ENCODE assay signal across 18 cellular contexts in genomic region chr12:125089626-125090025, GRCh38. TPM values are rescaled to one million over a fixed set of nuclear protein-coding genes. Genes with fewer than 3 reads are reported as not detected.
A peak's percentile ranks its signal among the peaks of the same experiment; 100 is the strongest.
DNase-seq lines count a peak whose midpoint lies in the region; ATAC-seq, FAIRE-seq and TF ChIP-seq lines count a peak whose summit lies in the region.
"Had no signal": no experiment of that assay in that cellular context is flagged by ENCODE, and none has a peak within 500 bp of the region (broad histone marks: within the 10 kb centered on the region; RNA-seq: fewer than 3 reads in every experiment).

No MANE protein-coding gene starts in this region.

- H3K79me1 ChIP-seq in IMR-90 (ENCODE audit: low read depth in 1 of 2, low read length in 2 of 2): peaks cover 0 to 8% of the 10 kb centered on the region in 2 experiments; a peak in 3 of 4 replicates

- H3K27me3 ChIP-seq in HepG2 (ENCODE audit: control insufficient read depth in 1 of 2, insufficient read depth in 2 of 2, low read length in 2 of 2) (no peaks in the 10 kb centered on the region), right lobe of liver (no peaks in the 10 kb centered on the region), IMR-90 (ENCODE audit: control insufficient read depth, insufficient read depth, low read length) (no peaks in the 10 kb centered on the region)
- H3K27me3 ChIP-seq: BE2C; BLaER1 treated with 17β-estradiol and CSF1 and Interleukin-3, amounts not matched to agents 10 nM and 100 nM had no signal

- intact Hi-C loops in HepG2 (cut with micrococcal nuclease; ENCODE audit: unreplicated experiment) (no loop called here), right lobe of liver (cut with DNase I) (no loop called here), IMR-90 (cut with micrococcal nuclease) (no loop called here)

- no peak for ATAC-seq in HepG2
- ATAC-seq in right lobe of liver: no peak
- no peak for ATAC-seq in IMR-90 (ENCODE audit: low read depth)
- ATAC-seq: GM23338 had no signal

- no peak overlapping the region for H3K27ac ChIP-seq in HepG2 (ENCODE audit: extremely low read length, insufficient read depth, low read length)
- no peak overlapping the region for H3K27ac ChIP-seq in right lobe of liver
- H3K27ac ChIP-seq in IMR-90 (ENCODE audit: insufficient read depth, low read length): no peak overlapping the region
- H3K27ac ChIP-seq: 22Rv1; BLaER1 treated with 17β-estradiol and CSF1 and Interleukin-3, amounts not matched to agents 10 nM and 100 nM had no signal

- H2BK15ac ChIP-seq in IMR-90 (ENCODE audit: low read depth, low read length): no peak overlapping the region

- 98% methylated on average over 1 of the region's 1 CpG for WGBS in HepG2 (ENCODE audit: low lambda C conversion rate)
- 92% methylated on average over 1 of the region's 1 CpG for WGBS in right lobe of liver (ENCODE audit: insufficient coverage, low coverage, low lambda C conversion rate, missing lambda C conversion rate)
- WGBS in IMR-90 (ENCODE audit: extremely low coverage in 2 of 2, insufficient read length in 1 of 2), 2 experiments: 100% methylated on average over 1 of the region's 1 CpG

- H3K56ac ChIP-seq in IMR-90 (ENCODE audit: extremely low read depth, insufficient read depth, low read length): no peak overlapping the region

- H2AFZ ChIP-seq in HepG2 (ENCODE audit: low read length) (no peak overlapping the region), IMR-90 (replicated peaks; ENCODE audit: low read length, poor library complexity) (no peak overlapping the region)
- H2AFZ ChIP-seq: GM23338 had no signal

- no peak overlapping the region for H3K4ac ChIP-seq in IMR-90 (ENCODE audit: low read depth, low read length)

- TF ChIP-seq POLR2A in HepG2 (IDR thresholded peaks at IDR 0.05; ENCODE audit: insufficient read depth in 1 of 2, low read depth in 2 of 2, low read length in 2 of 2) (no peak), right lobe of liver (IDR thresholded peaks at IDR 0.05) (no peak), IMR-90 (IDR thresholded peaks at IDR 0.05; ENCODE audit: low read depth, low read length) (no peak)

- no peak overlapping the region for H3K4me2 ChIP-seq in HepG2 (ENCODE audit: low read depth, low read length)
- no peak overlapping the region for H3K4me2 ChIP-seq in IMR-90 (ENCODE audit: low read depth, low read length)
- H3K4me2 ChIP-seq: BLaER1 treated with 17β-estradiol and CSF1 and Interleukin-3, amounts not matched to agents 10 nM and 100 nM; GM23338 had no signal

- no peaks in the 10 kb centered on the region for H3K9me3 ChIP-seq in HepG2 (ENCODE audit: low read length)
- H3K9me3 ChIP-seq in right lobe of liver: no peaks in the 10 kb centered on the region
- no peaks in the 10 kb centered on the region for H3K9me3 ChIP-seq in IMR-90 (ENCODE audit: control insufficient read depth, insufficient read depth, low read length)
- H3K9me3 ChIP-seq: BE2C, HAP-1 had no signal

- H3K23ac ChIP-seq in IMR-90 (ENCODE audit: low read depth, low read length): no peak overlapping the region

- no peak overlapping the region for H2AK9ac ChIP-seq in IMR-90 (replicated peaks; ENCODE audit: low read depth, low read length, poor library complexity)

- H3K18ac ChIP-seq in IMR-90 (ENCODE audit: low read depth, low read length): no peak overlapping the region

- dilution Hi-C loops in IMR-90 (cut with HindIII; ENCODE audit: low sequenced_read_pairs, unreplicated experiment): no loop called here

- H4K8ac ChIP-seq in IMR-90 (ENCODE audit: low read depth in 2 of 2, low read length in 2 of 2): no peak overlapping the region

- DNase-seq in HepG2 (ENCODE audit: low spot score) (no peak), right lobe of liver (no peak), IMR-90 (no peak), epidermal melanocyte (ENCODE audit: insufficient read length, low spot score) (peak; percentile 1), ACHN (no peak), NCI-H510A (lab: John Stamatoyannopoulos, UW) (no peak)
- DNase-seq: AML-193; BE2C; CD4-positive, alpha-beta T cell; DMS53; DMS79 treated with DMSO at 0.1 percent for 48 hours had no signal

- no peaks in the 10 kb centered on the region for H3K79me2 ChIP-seq in HepG2 (ENCODE audit: insufficient read depth, low read length)

- H3K14ac ChIP-seq in IMR-90 (replicated peaks; ENCODE audit: low read depth, low read length): no peak overlapping the region

- FAIRE-seq in HepG2 (lab: Jason Lieb, UNC): no peak
- FAIRE-seq: A204.1, GM12892, H54 had no signal

- no peak overlapping the region for H2BK20ac ChIP-seq in IMR-90 (ENCODE audit: low read depth, low read length)

- in situ Hi-C loops in HepG2 (cut with HindIII; ENCODE audit: extremely low pct_ligation_motif_present, low pct_unique_long_range_greater_than_20kb) (no loop called here), IMR-90 (cut with MboI; ENCODE audit: low sequenced_read_pairs) (no loop called here), ACHN (cut with HindIII; ENCODE audit: low pct_ligation_motif_present, low pct_unique_long_range_greater_than_20kb, low sequenced_read_pairs) (no loop called here)

- no peak overlapping the region for H2AK5ac ChIP-seq in IMR-90 (ENCODE audit: low read depth, low read length)

- peak overlapping the region; percentile 7 for H2BK5ac ChIP-seq in IMR-90 (ENCODE audit: low read depth, low read length, poor library complexity, severe bottlenecking)

- BruUV-seq in HepG2 (replicated peaks; lab: Mats Ljungman, UMichigan) (no TSS peak), IMR-90 (replicated peaks; lab: Mats Ljungman, UMichigan) (no TSS peak)

- TF ChIP-seq EP300 in HepG2 (IDR thresholded peaks at IDR 0.05; ENCODE audit: low read depth in 2 of 2, low read length in 2 of 2): no peak
- no peak for TF ChIP-seq EP300 in HepG2 (CRISPR knock-in tag; IDR thresholded peaks at IDR 0.05; ENCODE audit: borderline replicate concordance)

- no peak for TF ChIP-seq CTCF in HepG2 (CRISPR knock-in tag; IDR thresholded peaks at IDR 0.05)
- no peak for TF ChIP-seq CTCF in right lobe of liver (IDR thresholded peaks at IDR 0.05)
- TF ChIP-seq CTCF in IMR-90 (conservative IDR thresholded peaks at IDR 0.05; ENCODE audit: low read depth, low read length): no peak

- TF ChIP-seq RAD21 in HepG2 (CRISPR knock-in tag; IDR thresholded peaks at IDR 0.05) (no peak), IMR-90 (IDR thresholded peaks at IDR 0.05; ENCODE audit: low read length) (no peak)

- peaks cover 12% of the 10 kb centered on the region for H3K9me1 ChIP-seq in IMR-90 (ENCODE audit: insufficient read depth, low read length)

- no peak overlapping the region for H2BK120ac ChIP-seq in IMR-90 (ENCODE audit: low read depth, low read length)

- H3K4me3 ChIP-seq in HepG2 (replicated peaks in 1 of 3; ENCODE audit: insufficient read depth in 1 of 3, low read depth in 2 of 3, low read length in 3 of 3): no peak overlapping the region
- H3K4me3 ChIP-seq in right lobe of liver: no peak overlapping the region
- no peak overlapping the region for H3K4me3 ChIP-seq in IMR-90 (ENCODE audit: insufficient read depth, low read depth, low read length)
- H3K4me3 ChIP-seq: BLaER1 treated with 17β-estradiol and CSF1 and Interleukin-3, amounts not matched to agents 10 nM and 100 nM; GM23338; HAP-1 had no signal

- H4K20me1 ChIP-seq in HepG2 (ENCODE audit: insufficient read depth, low read length): no peaks in the 10 kb centered on the region
- H4K20me1 ChIP-seq in IMR-90 (ENCODE audit: insufficient read depth, low read length): peaks cover 3% of the 10 kb centered on the region; the same call in 1 of the 2 replicates

- H3K4me1 ChIP-seq in HepG2 (ENCODE audit: insufficient read depth, low read length) (peaks cover 43% of the 10 kb centered on the region), right lobe of liver (peaks cover 0 to 2% (median 0%) of the 10 kb centered on the region in 4 donors), IMR-90 (ENCODE audit: control insufficient read depth, insufficient read depth, low read length) (peaks cover 9% of the 10 kb centered on the region)
- H3K4me1 ChIP-seq: BE2C, HAP-1 had no signal

- no peak overlapping the region for H3K9ac ChIP-seq in HepG2 (ENCODE audit: insufficient read depth, low read depth, low read length)
- H3K9ac ChIP-seq in IMR-90 (ENCODE audit: low read depth, low read length): no peak overlapping the region
- H3K9ac ChIP-seq: BLaER1 treated with 17β-estradiol and CSF1 and Interleukin-3, amounts not matched to agents 10 nM and 100 nM had no signal

- H4K5ac ChIP-seq in IMR-90 (ENCODE audit: low read depth, low read length): no peak overlapping the region

- H3K36me3 ChIP-seq in HepG2 (replicated peaks in 1 of 2; ENCODE audit: control insufficient read depth in 1 of 2, insufficient read depth in 2 of 2, low read length in 2 of 2) (peaks cover 27 to 53% of the 10 kb centered on the region in 2 experiments; a peak in 4 of 5 replicates), right lobe of liver (no peaks in the 10 kb centered on the region), IMR-90 (ENCODE audit: control insufficient read depth, insufficient read depth, low read length) (peaks cover 42% of the 10 kb centered on the region)

- CTCF ChIA-PET in HepG2 (lab: Yijun Ruan, JAX; ENCODE audit: low intra/inter-chr PET ratio, low total read pairs): no interaction called here
- CTCF ChIA-PET in IMR-90 (lab: Yijun Ruan, JAX): no interaction called here

- H4K91ac ChIP-seq in IMR-90 (ENCODE audit: insufficient read depth, low read depth, low read length): no peak overlapping the region

- POLR2A ChIA-PET in HepG2 (lab: Yijun Ruan, JAX) (no interaction called here), IMR-90 (lab: Charles Lee; ENCODE audit: unreplicated experiment) (no interaction called here)

RNA-seq across cellular contexts. Expression of gene AACS, which starts 24.4 kb away (rescaled TPM):
- total RNA-seq in HepG2 (2016; rRNA removed; fragmentation: Illumina TruSeq; extraction: Trizol): 26.3 and 28.8 TPM in 2 replicates
- 8.4 and 10.7 TPM in 2 replicates for total RNA-seq in HepG2 (2016; cell fraction: cytosol; rRNA removed; fragmentation: Illumina TruSeq; extraction: Trizol; ENCODE audit: low read depth)
- 22.7 and 29.1 TPM in 2 replicates for total RNA-seq in HepG2 (2016; cell fraction: insoluble cytoplasmic fraction; rRNA removed; fragmentation: Illumina TruSeq; extraction: Trizol)
- 18.6 and 20.0 TPM in 2 replicates for total RNA-seq in HepG2 (2016; cell fraction: membrane; rRNA removed; fragmentation: Illumina TruSeq; extraction: Trizol)
- total RNA-seq in HepG2 (2016; cell fraction: nucleus; rRNA removed; fragmentation: Illumina TruSeq; extraction: Trizol): 22.1 and 23.1 TPM in 2 replicates
- polyA plus RNA-seq in HepG2 (2011; rRNA removed): 23.3 and 23.5 TPM in 2 replicates
- 19.3 and 21.2 TPM in 2 replicates for polyA plus RNA-seq in HepG2 (2011; cell fraction: cytosol; rRNA removed)
- polyA plus RNA-seq in HepG2 (2011; cell fraction: nucleus; rRNA removed): 37.9 and 38.1 TPM in 2 replicates
- polyA plus RNA-seq in HepG2 (2012): 23.5 and 30.2 TPM in 2 replicates
- 4.5 and 5.2 TPM in 2 replicates for polyA plus RNA-seq in HepG2 (2016; cell fraction: cytosol; fragmentation: Illumina TruSeq; extraction: Trizol; ENCODE audit: low read depth)
- polyA plus RNA-seq in HepG2 (2016; cell fraction: insoluble cytoplasmic fraction; fragmentation: Illumina TruSeq; extraction: Trizol; ENCODE audit: low read depth): 22.1 and 25.9 TPM in 2 replicates
- 10.6 and 13.7 TPM in 2 replicates for polyA plus RNA-seq in HepG2 (2016; cell fraction: membrane; fragmentation: Illumina TruSeq; extraction: Trizol; ENCODE audit: low read depth)
- polyA plus RNA-seq in HepG2 (2016; cell fraction: nucleus; fragmentation: Illumina TruSeq; extraction: Trizol; ENCODE audit: insufficient read depth, low read depth): 30.6 and 33.2 TPM in 2 replicates
- polyA minus RNA-seq in HepG2 (2011; rRNA and poly(A)+ RNA removed; ENCODE audit: low replicate concordance): 35.1 and 50.6 TPM in 2 replicates
- polyA minus RNA-seq in HepG2 (2011; cell fraction: cytosol; rRNA and poly(A)+ RNA removed): 17.8 and 17.9 TPM in 2 replicates
- polyA minus RNA-seq in HepG2 (2011; cell fraction: nucleus; rRNA and poly(A)+ RNA removed): 23.1 and 26.7 TPM in 2 replicates
- 10 to 100 TPM in 1 of 6 experiments, 1 to 10 TPM in 5; 3.2 to 11.3 (median 4.8) TPM for total RNA-seq in right lobe of liver
- total RNA-seq in IMR-90 (2012; rRNA removed): 21.1 and 22.0 TPM in 2 replicates
- polyA plus RNA-seq in IMR-90 (2012; rRNA removed): 24.0 and 24.9 TPM in 2 replicates
- 19.0 and 22.8 TPM in 2 replicates for polyA plus RNA-seq in IMR-90 (2012; cell fraction: cytosol; rRNA removed)
- polyA plus RNA-seq in IMR-90 (2012; cell fraction: nucleus; rRNA removed; ENCODE audit: low replicate concordance): 44.6 and 53.6 TPM in 2 replicates
